8 cellular contexts compared by ENCODE assay signal in genomic region chr5:139670369-139671095, GRCh38. TPM values are rescaled to one million over a fixed set of nuclear protein-coding genes. Genes with fewer than 3 reads are reported as not detected.
DNase-seq lines count a peak whose midpoint lies in the region; ATAC-seq and TF ChIP-seq lines count a peak whose summit lies in the region.

No MANE protein-coding gene starts in this region.

- no peaks in the 10 kb centered on the region for H3K36me3 ChIP-seq in GM06990 (ENCODE audit: control insufficient read depth, insufficient read depth, low read length)
- peaks cover 24% of the 10 kb centered on the region for H3K36me3 ChIP-seq in skeletal muscle satellite cell (ENCODE audit: insufficient read depth, low read length)

- TF ChIP-seq CTCF in GM06990 (IDR thresholded peaks at IDR 0.05; ENCODE audit: insufficient read depth, low read length, poor library complexity, severe bottlenecking) (peak; percentile 51), fibroblast of the aortic adventitia (IDR thresholded peaks at IDR 0.05; ENCODE audit: insufficient read depth, low read length) (peak; percentile 30), omental fat pad (IDR thresholded peaks at IDR 0.05) (no peak)

- CTCF ChIA-PET in T-cell (lab: Charles Lee): interaction anchor here (0.6 to 1.1 kb wide), 3 partner anchors 20 to 126 kb away, joined by 3 to 7 read pairs (median 3); no protein-coding TSS in a partner anchor

- peak; percentile 85 for DNase-seq in GM06990 (ENCODE audit: extremely low read depth, insufficient read length)
- peak in 3 of 34 experiments; percentile 20 to 46 (median 21) for DNase-seq in T-cell
- no peak for DNase-seq in fibroblast of the aortic adventitia (ENCODE audit: low read depth)
- DNase-seq in omental fat pad (ENCODE audit: low spot score): no peak
- no peak for DNase-seq in NOMO-1 treated with DMSO at 0.1 percent for 48 hours (lab: John Stamatoyannopoulos, UW; ENCODE audit: unreplicated experiment)

- H3K4me2 ChIP-seq in skeletal muscle satellite cell (ENCODE audit: low read length): peak overlapping the region; percentile 89

- peaks cover 89% of the 10 kb centered on the region for H3K4me1 ChIP-seq in skeletal muscle satellite cell (ENCODE audit: control insufficient read depth, insufficient read depth, low read length)

- peaks cover 26 to 53% (median 41%) of the 10 kb centered on the region in 3 donors for H3K4me1 Mint-ChIP-seq in T-cell

- no peaks in the 10 kb centered on the region for H3K36me3 Mint-ChIP-seq in T-cell

- H3K4me3 Mint-ChIP-seq in T-cell: peak overlapping the region; percentile 73 to 80 (median 79)

- H3K27me3 ChIP-seq in GM06990 (replicated peaks; ENCODE audit: control insufficient read depth, insufficient read depth, low read length) (no peaks in the 10 kb centered on the region), skeletal muscle satellite cell (ENCODE audit: control insufficient read depth, insufficient read depth, low read length) (no peaks in the 10 kb centered on the region)

- H3K27me3 Mint-ChIP-seq in T-cell: peaks cover 0 to 3% of the 10 kb centered on the region in 2 donors

- H3K9ac ChIP-seq in skeletal muscle satellite cell (ENCODE audit: low read depth, low read length): peak overlapping the region; percentile 78

- H3K4me3 ChIP-seq in GM06990 (replicated peaks; ENCODE audit: low read depth, low read length): peak overlapping the region; percentile 69
- no peak overlapping the region for H3K4me3 ChIP-seq in fibroblast of the aortic adventitia (ENCODE audit: low read depth, low read length)
- H3K4me3 ChIP-seq in skeletal muscle satellite cell (ENCODE audit: low read length): peak overlapping the region; percentile 53

- ATAC-seq in GM19372 (IDR thresholded peaks at IDR 0.05; ENCODE audit: low read depth, unreplicated experiment) (peak; percentile 44), HG03354 (IDR thresholded peaks at IDR 0.05; ENCODE audit: poor library complexity, severe bottlenecking, unreplicated experiment) (peak; percentile 66), T-cell (replicated peaks in 1 of 4) (peak; percentile 11 to 45 (median 36)), omental fat pad (ENCODE audit: low FRiP score) (no peak)

- peak overlapping the region; percentile 80 to 87 for H3K27ac Mint-ChIP-seq in T-cell

- POLR2A ChIA-PET in T-cell (lab: Charles Lee): no interaction called here

- H3K9me3 ChIP-seq in skeletal muscle satellite cell (replicated peaks; ENCODE audit: low read length): no peaks in the 10 kb centered on the region

- H3K9me3 Mint-ChIP-seq in T-cell: no peaks in the 10 kb centered on the region

RNA-seq across cellular contexts. Expression of gene CXXC5, which starts 22.4 kb away (rescaled TPM):
- total RNA-seq in T-cell: 1 to 10 TPM; 5.1 to 7.6 (median 6.2) TPM
- total RNA-seq in fibroblast of the aortic adventitia (ENCODE audit: low replicate concordance): 26.1 and 75.9 TPM in 2 replicates
- 101 and 157 TPM in 2 replicates for total RNA-seq in skeletal muscle satellite cell (2012; rRNA removed)
- total RNA-seq in omental fat pad: 10 to 100 TPM; 14.9 to 27.3 (median 25.0) TPM

Comparison
In these comparisons a context has a peak if more than half of its experiments do, and no peak if none do; other contexts are left out.
1. CTCF ChIP-seq: peak in GM06990 (single experiment) and fibroblast of the aortic adventitia (single experiment); none in omental fat pad (0 of 3).